8 cellular contexts compared by ENCODE assay signal in the genomic region with DNA sequence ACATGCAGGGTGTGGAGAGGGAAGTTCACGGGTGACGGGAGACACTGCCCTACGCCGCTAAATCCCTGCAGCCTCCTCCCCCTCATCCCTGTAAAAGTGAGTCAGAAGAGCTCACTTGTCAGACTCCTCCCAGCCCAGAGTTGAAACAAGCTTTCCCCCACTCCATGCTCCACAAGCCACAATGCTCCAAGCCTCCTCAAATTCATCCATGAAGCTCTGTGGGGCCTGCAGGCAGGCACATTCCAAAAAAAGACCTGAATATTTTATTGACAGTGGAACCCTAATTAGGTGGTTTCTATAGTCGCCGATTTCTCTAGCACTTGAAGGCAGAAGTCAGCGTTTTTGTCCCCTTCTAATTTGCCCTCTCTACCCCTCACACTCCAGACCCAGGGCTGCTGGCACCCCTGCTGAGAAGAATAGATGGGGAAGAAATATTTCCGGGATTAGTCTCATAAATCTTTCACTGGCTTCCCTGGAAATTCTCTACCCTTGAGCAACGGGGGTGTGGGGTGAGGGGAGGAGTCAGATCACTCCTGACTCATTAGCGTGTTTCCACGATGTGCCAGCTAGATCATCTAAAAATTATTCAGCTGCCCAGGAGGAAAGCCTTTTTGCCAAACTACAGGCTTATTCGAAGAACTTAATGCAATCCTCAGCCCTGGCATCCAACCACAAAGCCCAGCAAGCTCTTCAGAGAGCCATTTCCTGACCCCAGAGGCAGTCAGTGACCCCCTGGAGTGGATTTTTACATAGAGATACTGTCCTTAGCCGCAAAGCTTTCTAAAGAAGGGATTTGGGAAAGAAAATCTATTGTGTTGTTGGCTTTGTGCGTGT.
A peak's percentile ranks its signal among the peaks of the same experiment; 100 is the strongest.
DNase-seq lines count a peak whose midpoint lies in the region; ATAC-seq and TF ChIP-seq lines count a peak whose summit lies in the region.

No MANE protein-coding gene starts in this region.

- peaks cover 53% of the 10 kb centered on the region for H3K4me1 Mint-ChIP-seq in GM23338

- DNase-seq in GM23338 (ENCODE audit: low spot score) (peak; percentile 84), NCI-H774 (lab: John Stamatoyannopoulos, UW) (peak; percentile 12), epithelial cell of prostate (ENCODE audit: low read depth, low spot score) (peak; percentile 49), trophoblast cell (peak in 1 of 2 donors; percentile 37), NCI-H187 treated with DMSO at 0.1 percent for 48 hours (lab: John Stamatoyannopoulos, UW) (no peak), globus pallidus (ENCODE audit: low spot score) (no peak), T-helper 9 cell (no peak)

- H2AFZ ChIP-seq in GM23338: no peak overlapping the region
- H2AFZ ChIP-seq in trophoblast cell (ENCODE audit: insufficient read depth, low read length, poor library complexity): peak overlapping the region; percentile 35

- peak overlapping the region; percentile 87 for H2BK12ac ChIP-seq in trophoblast cell (ENCODE audit: low read length)

- H2AK5ac ChIP-seq in trophoblast cell (ENCODE audit: low read length): no peak overlapping the region

- no peaks in the 10 kb centered on the region for H3K79me2 ChIP-seq in GM23338 (replicated peaks; ENCODE audit: insufficient read depth)
- H3K79me2 ChIP-seq in trophoblast cell (ENCODE audit: control insufficient read depth, insufficient read depth, low read length, poor library complexity): peaks cover 3% of the 10 kb centered on the region

- H3K9me2 ChIP-seq in GM23338 (ENCODE audit: insufficient read depth): peaks cover 10% of the 10 kb centered on the region; the same call in 1 of the 2 replicates

- no peaks in the 10 kb centered on the region for H3K9me3 ChIP-seq in trophoblast cell (ENCODE audit: insufficient read depth, low read depth, low read length)

- H3K27ac ChIP-seq in GM23338 (ENCODE audit: low read depth) (peak overlapping the region; percentile 84), epithelial cell of prostate (peak overlapping the region; percentile 91), trophoblast cell (ENCODE audit: low read depth, low read length) (peak overlapping the region; percentile 84)

- H2BK5ac ChIP-seq in trophoblast cell (ENCODE audit: low read depth, low read length, poor library complexity): peak overlapping the region; percentile 66

- H2BK120ac ChIP-seq in trophoblast cell (ENCODE audit: insufficient read depth, low read length, poor library complexity): peak overlapping the region; percentile 36

- H3F3A ChIP-seq in GM23338 (replicated peaks; ENCODE audit: low read depth): 0 out of 2 replicates have a peak, but pooled peaks cover 8% of the 10 kb centered on the region

- H3K4me1 ChIP-seq in GM23338 (ENCODE audit: insufficient read depth) (peaks cover 41% of the 10 kb centered on the region), trophoblast cell (ENCODE audit: control insufficient read depth in 1 of 2, insufficient read depth in 2 of 2, low read length in 2 of 2) (peaks cover 6 to 22% of the 10 kb centered on the region in 2 experiments)

- H4K12ac ChIP-seq in trophoblast cell (ENCODE audit: low read depth, low read length): no peak overlapping the region

- H4K8ac ChIP-seq in trophoblast cell (ENCODE audit: low read depth, low read length): peak overlapping the region; percentile 24

- peak; percentile 89 for ATAC-seq in GM23338
- no peak for ATAC-seq in HG02642 (IDR thresholded peaks at IDR 0.05; ENCODE audit: poor library complexity, unreplicated experiment)

- no peak overlapping the region for H3K23ac ChIP-seq in trophoblast cell (ENCODE audit: low read length)

- no peaks in the 10 kb centered on the region for H3K36me3 Mint-ChIP-seq in GM23338 (ENCODE audit: low read depth)

- no peak for TF ChIP-seq CTCF in GM23338 (conservative IDR thresholded peaks at IDR 0.05; ENCODE audit: low read depth in 2 of 2)

- peaks cover 3% of the 10 kb centered on the region for H3K27me3 Mint-ChIP-seq in GM23338 (ENCODE audit: insufficient read depth, low read depth, poor library complexity)

- H3K27ac Mint-ChIP-seq in GM23338: peak overlapping the region; percentile 97

- H3K4me2 ChIP-seq in GM23338 (peak overlapping the region; percentile 66), trophoblast cell (ENCODE audit: low read length) (peak overlapping the region; percentile 12)

- H3K4me3 Mint-ChIP-seq in GM23338: peak overlapping the region; percentile 53

- H3K36me3 ChIP-seq in GM23338 (ENCODE audit: insufficient read depth): no peaks in the 10 kb centered on the region
- no peaks in the 10 kb centered on the region for H3K36me3 ChIP-seq in trophoblast cell (ENCODE audit: control insufficient read depth in 1 of 2, insufficient read depth in 2 of 2, low read length in 2 of 2)

- H4K91ac ChIP-seq in trophoblast cell (ENCODE audit: low read depth, low read length): peak overlapping the region; percentile 67

- no peak overlapping the region for H3K18ac ChIP-seq in trophoblast cell (ENCODE audit: low read length)

- WGBS in trophoblast cell (ENCODE audit: extremely low coverage, insufficient coverage, insufficient read length): no CpG with 5 or more reads among the region's 14 CpGs

- H3K9ac ChIP-seq in trophoblast cell (ENCODE audit: low read length): no peak overlapping the region

- H4K20me1 ChIP-seq in GM23338 (replicated peaks; ENCODE audit: insufficient read depth): no peaks in the 10 kb centered on the region

- H3K27me3 ChIP-seq in GM23338 (ENCODE audit: insufficient read depth) (no peaks in the 10 kb centered on the region), trophoblast cell (ENCODE audit: insufficient read depth, low read length) (no peaks in the 10 kb centered on the region)

- H3K4ac ChIP-seq in trophoblast cell (ENCODE audit: low read depth, low read length): no peak overlapping the region

- peak overlapping the region; percentile 19 for H3K14ac ChIP-seq in trophoblast cell (ENCODE audit: low read length)

- no peaks in the 10 kb centered on the region; the same call in 2 of the 3 replicates for H3K9me3 Mint-ChIP-seq in GM23338

- peaks cover 26% of the 10 kb centered on the region for H3K79me1 ChIP-seq in trophoblast cell (ENCODE audit: low read length)

- H3K4me3 ChIP-seq in GM23338 (peak overlapping the region; percentile 27), trophoblast cell (ENCODE audit: low read depth, low read length) (no peak overlapping the region)

TF ChIP-seq in GM23338, 12 proteins besides CTCF, POLR2A, EP300 and RAD21 (continues in another document):
- TF ChIP-seq POLR2AphosphoS5 (IDR thresholded peaks at IDR 0.05; ENCODE audit: low read depth): no peak
- TF ChIP-seq ZNF114 (CRISPR knock-in tag; IDR thresholded peaks at IDR 0.05): peak; percentile 18; the same call in 1 of the 2 replicates
- TF ChIP-seq, protein P1, sequence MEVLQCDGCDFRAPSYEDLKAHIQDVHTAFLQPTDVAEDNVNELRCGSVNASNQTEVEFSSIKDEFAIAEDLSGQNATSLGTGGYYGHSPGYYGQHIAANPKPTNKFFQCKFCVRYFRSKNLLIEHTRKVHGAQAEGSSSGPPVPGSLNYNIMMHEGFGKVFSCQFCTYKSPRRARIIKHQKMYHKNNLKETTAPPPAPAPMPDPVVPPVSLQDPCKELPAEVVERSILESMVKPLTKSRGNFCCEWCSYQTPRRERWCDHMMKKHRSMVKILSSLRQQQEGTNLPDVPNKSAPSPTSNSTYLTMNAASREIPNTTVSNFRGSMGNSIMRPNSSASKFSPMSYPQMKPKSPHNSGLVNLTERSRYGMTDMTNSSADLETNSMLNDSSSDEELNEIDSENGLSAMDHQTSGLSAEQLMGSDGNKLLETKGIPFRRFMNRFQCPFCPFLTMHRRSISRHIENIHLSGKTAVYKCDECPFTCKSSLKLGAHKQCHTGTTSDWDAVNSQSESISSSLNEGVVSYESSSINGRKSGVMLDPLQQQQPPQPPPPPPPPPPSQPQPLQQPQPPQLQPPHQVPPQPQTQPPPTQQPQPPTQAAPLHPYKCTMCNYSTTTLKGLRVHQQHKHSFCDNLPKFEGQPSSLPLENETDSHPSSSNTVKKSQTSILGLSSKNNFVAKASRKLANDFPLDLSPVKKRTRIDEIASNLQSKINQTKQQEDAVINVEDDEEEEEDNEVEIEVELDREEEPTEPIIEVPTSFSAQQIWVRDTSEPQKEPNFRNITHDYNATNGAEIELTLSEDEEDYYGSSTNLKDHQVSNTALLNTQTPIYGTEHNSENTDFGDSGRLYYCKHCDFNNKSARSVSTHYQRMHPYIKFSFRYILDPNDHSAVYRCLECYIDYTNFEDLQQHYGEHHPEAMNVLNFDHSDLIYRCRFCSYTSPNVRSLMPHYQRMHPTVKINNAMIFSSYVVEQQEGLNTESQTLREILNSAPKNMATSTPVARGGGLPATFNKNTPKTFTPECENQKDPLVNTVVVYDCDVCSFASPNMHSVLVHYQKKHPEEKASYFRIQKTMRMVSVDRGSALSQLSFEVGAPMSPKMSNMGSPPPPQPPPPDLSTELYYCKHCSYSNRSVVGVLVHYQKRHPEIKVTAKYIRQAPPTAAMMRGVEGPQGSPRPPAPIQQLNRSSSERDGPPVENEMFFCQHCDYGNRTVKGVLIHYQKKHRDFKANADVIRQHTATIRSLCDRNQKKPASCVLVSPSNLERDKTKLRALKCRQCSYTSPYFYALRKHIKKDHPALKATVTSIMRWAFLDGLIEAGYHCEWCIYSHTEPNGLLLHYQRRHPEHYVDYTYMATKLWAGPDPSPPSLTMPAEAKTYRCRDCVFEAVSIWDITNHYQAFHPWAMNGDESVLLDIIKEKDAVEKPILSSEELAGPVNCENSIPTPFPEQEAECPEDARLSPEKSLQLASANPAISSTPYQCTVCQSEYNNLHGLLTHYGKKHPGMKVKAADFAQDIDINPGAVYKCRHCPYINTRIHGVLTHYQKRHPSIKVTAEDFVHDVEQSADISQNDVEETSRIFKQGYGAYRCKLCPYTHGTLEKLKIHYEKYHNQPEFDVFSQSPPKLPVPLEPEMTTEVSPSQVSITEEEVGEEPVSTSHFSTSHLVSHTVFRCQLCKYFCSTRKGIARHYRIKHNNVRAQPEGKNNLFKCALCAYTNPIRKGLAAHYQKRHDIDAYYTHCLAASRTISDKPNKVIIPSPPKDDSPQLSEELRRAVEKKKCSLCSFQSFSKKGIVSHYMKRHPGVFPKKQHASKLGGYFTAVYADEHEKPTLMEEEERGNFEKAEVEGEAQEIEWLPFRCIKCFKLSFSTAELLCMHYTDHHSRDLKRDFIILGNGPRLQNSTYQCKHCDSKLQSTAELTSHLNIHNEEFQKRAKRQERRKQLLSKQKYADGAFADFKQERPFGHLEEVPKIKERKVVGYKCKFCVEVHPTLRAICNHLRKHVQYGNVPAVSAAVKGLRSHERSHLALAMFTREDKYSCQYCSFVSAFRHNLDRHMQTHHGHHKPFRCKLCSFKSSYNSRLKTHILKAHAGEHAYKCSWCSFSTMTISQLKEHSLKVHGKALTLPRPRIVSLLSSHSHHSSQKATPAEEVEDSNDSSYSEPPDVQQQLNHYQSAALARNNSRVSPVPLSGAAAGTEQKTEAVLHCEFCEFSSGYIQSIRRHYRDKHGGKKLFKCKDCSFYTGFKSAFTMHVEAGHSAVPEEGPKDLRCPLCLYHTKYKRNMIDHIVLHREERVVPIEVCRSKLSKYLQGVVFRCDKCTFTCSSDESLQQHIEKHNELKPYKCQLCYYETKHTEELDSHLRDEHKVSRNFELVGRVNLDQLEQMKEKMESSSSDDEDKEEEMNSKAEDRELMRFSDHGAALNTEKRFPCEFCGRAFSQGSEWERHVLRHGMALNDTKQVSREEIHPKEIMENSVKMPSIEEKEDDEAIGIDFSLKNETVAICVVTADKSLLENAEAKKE (CRISPR knock-in tag; IDR thresholded peaks at IDR 0.05): peak; percentile 91
- no peak for TF ChIP-seq JUNB (IDR thresholded peaks at IDR 0.05; ENCODE audit: unreplicated experiment)

Comparison
In these comparisons a context has a peak if more than half of its experiments do, and no peak if none do; other contexts are left out.
1. DNase-seq: peak in GM23338 (single experiment), NCI-H774 (single experiment) and epithelial cell of prostate (single experiment); none in NCI-H187 treated with DMSO at 0.1 percent for 48 hours (single experiment), globus pallidus (single experiment) and T-helper 9 cell (single experiment).
2. Peak in every context shown above with its lines, with median percentiles within 50 percentile points of each other: H3K27ac ChIP-seq.